ENCODE assay signal across 18 cellular contexts in the genomic region with DNA sequence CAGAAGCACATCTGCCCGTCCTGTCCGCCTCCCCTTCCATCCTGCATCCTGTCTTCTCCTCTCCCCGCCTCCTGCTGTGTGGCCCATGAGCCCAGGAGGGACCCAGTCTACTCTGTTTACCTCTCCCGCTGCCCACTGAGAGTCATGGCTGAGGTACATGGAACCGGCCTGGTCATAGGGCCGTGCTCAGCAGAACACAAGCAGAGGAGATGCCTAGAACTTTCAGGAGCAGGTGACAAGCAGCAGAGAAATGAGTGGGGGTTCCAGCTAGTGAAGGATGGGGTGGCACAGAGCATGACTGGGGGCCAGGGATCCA.
DNase-seq lines count a peak whose midpoint lies in the region; ATAC-seq and TF ChIP-seq lines count a peak whose summit lies in the region.
"Had no signal": no experiment of that assay in that cellular context is flagged by ENCODE, and none has a peak within 500 bp of the region (broad histone marks: within the 10 kb centered on the region; RNA-seq: fewer than 3 reads in every experiment).

No MANE protein-coding gene starts in this region.

- ATAC-seq in HG03097 (IDR thresholded peaks at IDR 0.05; ENCODE audit: low FRiP score, unreplicated experiment) (no peak), GM21367 (IDR thresholded peaks at IDR 0.05; ENCODE audit: unreplicated experiment) (no peak), HG03159 (IDR thresholded peaks at IDR 0.05; ENCODE audit: unreplicated experiment) (no peak)

- H3K36me3 ChIP-seq in cardiac muscle cell (no peaks in the 10 kb centered on the region), right atrium auricular region (no peaks in the 10 kb centered on the region), ectodermal cell (ENCODE audit: control insufficient read depth, insufficient read depth, low read length) (no peaks in the 10 kb centered on the region), neural cell (ENCODE audit: insufficient read depth, low read length) (no peaks in the 10 kb centered on the region), tibial nerve (no peaks in the 10 kb centered on the region)
- H3K36me3 ChIP-seq: BE2C had no signal

- H3K27me3 ChIP-seq in cardiac muscle cell (no peaks in the 10 kb centered on the region), right atrium auricular region (no peaks in the 10 kb centered on the region), ectodermal cell (ENCODE audit: control insufficient read depth, insufficient read depth, low read length, poor library complexity, severe bottlenecking) (no peaks in the 10 kb centered on the region), neural cell (ENCODE audit: insufficient read depth, low read depth, low read length) (no peaks in the 10 kb centered on the region), tibial nerve (no peaks in the 10 kb centered on the region)
- H3K27me3 ChIP-seq: BE2C had no signal

- no peak for TF ChIP-seq RAD21 in neural cell (conservative IDR thresholded peaks at IDR 0.05)

- H3K4me3 ChIP-seq in cardiac muscle cell (no peak overlapping the region), right atrium auricular region (no peak overlapping the region), ectodermal cell (ENCODE audit: insufficient read depth, low read depth, low read length) (no peak overlapping the region), neural cell (ENCODE audit: low read length) (no peak overlapping the region), tibial nerve (no peak overlapping the region)

- no peaks in the 10 kb centered on the region for H3K9me3 ChIP-seq in cardiac muscle cell (ENCODE audit: low read depth)
- H3K9me3 ChIP-seq in right atrium auricular region: no peaks in the 10 kb centered on the region
- no peaks in the 10 kb centered on the region for H3K9me3 ChIP-seq in ectodermal cell (ENCODE audit: control insufficient read depth, low read length)
- H3K9me3 ChIP-seq in neural cell (ENCODE audit: low read length): no peaks in the 10 kb centered on the region
- no peaks in the 10 kb centered on the region for H3K9me3 ChIP-seq in tibial nerve
- H3K9me3 ChIP-seq: BE2C had no signal

- no peak overlapping the region for H3K4me2 ChIP-seq in neural cell (ENCODE audit: low read length)

- DNase-seq in cardiac muscle cell (ENCODE audit: low read depth in 1 of 2, low spot score in 1 of 2) (no peak), right atrium auricular region (ENCODE audit: low spot score) (no peak), tibial nerve (ENCODE audit: low spot score in 2 of 2) (no peak)
- DNase-seq: 8988T; BE2C; CD4-positive, alpha-beta memory T cell; DMS79; NCI-H1105 treated with DMSO at 0.1 percent for 48 hours; NCI-H187; NCI-H345; NCI-H526 treated with DMSO at 0.1 percent for 48 hours; SIG-M5 had no signal

- no peak for TF ChIP-seq POLR2A in tibial nerve (IDR thresholded peaks at IDR 0.05)

- TF ChIP-seq CTCF in cardiac muscle cell (IDR thresholded peaks at IDR 0.05; ENCODE audit: low read depth, low read length): no peak
- TF ChIP-seq CTCF in right atrium auricular region (IDR thresholded peaks at IDR 0.05): no peak
- no peak for TF ChIP-seq CTCF in neural cell (IDR thresholded peaks at IDR 0.05; ENCODE audit: poor library complexity, severe bottlenecking)
- TF ChIP-seq CTCF in tibial nerve (IDR thresholded peaks at IDR 0.05): no peak

- no peaks in the 10 kb centered on the region for H3F3A ChIP-seq in neural cell (ENCODE audit: insufficient read depth, low read length, poor library complexity, severe bottlenecking)

- H3K9me2 ChIP-seq in neural cell (ENCODE audit: insufficient read depth, low read length): no peaks in the 10 kb centered on the region

- H3K4me1 ChIP-seq in cardiac muscle cell (ENCODE audit: low read depth) (peaks cover 4% of the 10 kb centered on the region), right atrium auricular region (peaks cover 0 to 29% of the 10 kb centered on the region in 2 donors), ectodermal cell (ENCODE audit: control insufficient read depth, insufficient read depth, low read length) (peaks cover 14% of the 10 kb centered on the region), tibial nerve (peaks cover 0 to 33% (median 12%) of the 10 kb centered on the region in 4 donors)

- H3K27ac ChIP-seq in cardiac muscle cell (peak overlapping the region; percentile 34), right atrium auricular region (no peak overlapping the region), ectodermal cell (ENCODE audit: insufficient read depth, low read depth, low read length, poor library complexity, severe bottlenecking) (peak overlapping the region; percentile 67), neural cell (ENCODE audit: low read length) (no peak overlapping the region), tibial nerve (peak overlapping the region in 3 of 4 donors; percentile 24 to 67 (median 41))
- H3K27ac ChIP-seq: HL-60 had no signal

- no peaks in the 10 kb centered on the region for H3K79me2 ChIP-seq in neural cell (replicated peaks; ENCODE audit: insufficient read depth, low read length)

- peak overlapping the region; percentile 1 for H3K9ac ChIP-seq in neural cell (ENCODE audit: low read length)

- H4K20me1 ChIP-seq in neural cell (ENCODE audit: insufficient read depth): no peaks in the 10 kb centered on the region

- H2AFZ ChIP-seq in neural cell (ENCODE audit: low read depth, low read length): no peak overlapping the region

- WGBS in ectodermal cell, 2 experiments: 89 to 91% methylated on average over 6 of the region's 6 CpGs
- WGBS in tibial nerve, 2 donors: 91 to 95% methylated on average over 6 of the region's 6 CpGs

- TF ChIP-seq EP300 in neural cell (conservative IDR thresholded peaks at IDR 0.05; ENCODE audit: poor library complexity, severe bottlenecking): no peak
- no peak for TF ChIP-seq EP300 in tibial nerve (IDR thresholded peaks at IDR 0.05)

TF ChIP-seq in neural cell, 6 proteins besides CTCF, POLR2A, EP300 and RAD21:
- TF ChIP-seq EZH2 (IDR thresholded peaks at IDR 0.05; ENCODE audit: borderline replicate concordance, insufficient read depth, low read length, poor library complexity, severe bottlenecking) (no peak), SMC3 (conservative IDR thresholded peaks at IDR 0.05; ENCODE audit: poor library complexity) (no peak), REST (IDR thresholded peaks at IDR 0.05; ENCODE audit: borderline replicate concordance) (no peak), POLR2AphosphoS5 (IDR thresholded peaks at IDR 0.05) (no peak), MXI1 (conservative IDR thresholded peaks at IDR 0.05; ENCODE audit: poor library complexity, severe bottlenecking) (no peak), TAF1 (IDR thresholded peaks at IDR 0.05; ENCODE audit: low read depth) (no peak)

Comparison
In these comparisons a context has a peak if more than half of its experiments do, and no peak if none do; other contexts are left out.
1. H3K27ac ChIP-seq: peak in cardiac muscle cell (single experiment), ectodermal cell (single experiment) and tibial nerve (3 of 4); none in right atrium auricular region (0 of 2) and neural cell (single experiment).